In genomic region chr14:76954791-76955190, GRCh38 we compare ENCODE assay signal across 10 cellular contexts.
A peak's percentile ranks its signal among the peaks of the same experiment; 100 is the strongest.
DNase-seq lines count a peak whose midpoint lies in the region; ATAC-seq, FAIRE-seq and TF ChIP-seq lines count a peak whose summit lies in the region.
"Had no signal": no experiment of that assay in that cellular context is flagged by ENCODE, and none has a peak within 500 bp of the region (broad histone marks: within the 10 kb centered on the region; RNA-seq: fewer than 3 reads in every experiment).

No MANE protein-coding gene starts in this region.

- H3K27ac Mint-ChIP-seq in activated T-cell treated with anti-CD3 and anti-CD28 coated beads, Interleukin-2, amount 50 U/mL, for 72 hours, result peak overlapping the region; percentile 70

- H2AFZ ChIP-seq in GM12878 (ENCODE audit: control insufficient read depth, low read depth, low read length), result no peak overlapping the region

- H3K4me1 ChIP-seq in GM12878 (ENCODE audit: control insufficient read depth, insufficient read depth, low read length), result peaks cover 59% of the 10 kb centered on the region
- H3K4me1 ChIP-seq in mesodermal cell (ENCODE audit: control insufficient read depth, insufficient read depth, low read length, poor library complexity, severe bottlenecking), result peaks cover 50% of the 10 kb centered on the region
- H3K4me1 ChIP-seq in transverse colon, result peaks cover 28 to 59% (median 49%) of the 10 kb centered on the region in 4 donors

- no peak for TF ChIP-seq RAD21 in GM12878 (IDR thresholded peaks at IDR 0.05; ENCODE audit: insufficient read depth, low read depth, low read length)

- TF ChIP-seq EP300 in GM12878 (IDR thresholded peaks at IDR 0.05; ENCODE audit: borderline replicate concordance in 1 of 2, control insufficient read depth in 1 of 2, low read depth in 2 of 2, low read length in 2 of 2) (no peak), transverse colon (IDR thresholded peaks at IDR 0.05; ENCODE audit: low read depth) (no peak)

- no peaks in the 10 kb centered on the region for H3K27me3 Mint-ChIP-seq in activated T-cell treated with anti-CD3 and anti-CD28 coated beads, Interleukin-2, amount 50 U/mL, for 72 hours (ENCODE audit: low read depth)

- DNase-seq in activated T-cell treated with anti-CD3 and anti-CD28 coated beads, Interleukin-2, amount 50 U/mL, for 72 hours, result no peak
- no peak for DNase-seq in activated T-cell treated with anti-CD3 and anti-CD28 coated beads, Interleukin-2, amount 50 U/mL, for 1 hour
- DNase-seq in GM12878 (ENCODE audit: low read depth, low spot score) (no peak), transverse colon (no peak), GM10266 (ENCODE audit: extremely low spot score) (no peak), NCI-H1436 (lab: John Stamatoyannopoulos, UW) (no peak)
- DNase-seq in NK-92 treated with Interleukin-12 subunit alpha and Interleukin-12 subunit beta, amount 100 ng/mL, for 24 hours (lab: John Stamatoyannopoulos, UW), result no peak
- DNase-seq: BE2C, NCI-H69 had no signal

- H3K9me3 ChIP-seq in GM12878 (replicated peaks; ENCODE audit: control insufficient read depth, insufficient read depth, low read length), result no peaks in the 10 kb centered on the region
- H3K9me3 ChIP-seq in mesodermal cell (ENCODE audit: control insufficient read depth, low read length), result no peaks in the 10 kb centered on the region
- no peaks in the 10 kb centered on the region for H3K9me3 ChIP-seq in transverse colon
- H3K9me3 ChIP-seq: BE2C had no signal

- H3K9ac ChIP-seq in GM12878 (ENCODE audit: control insufficient read depth, insufficient read depth, low read length), result peak overlapping the region; percentile 35; the same call in 1 of the 2 replicates

- peak overlapping the region; percentile 33 to 84 for H3K4me3 Mint-ChIP-seq in activated T-cell treated with anti-CD3 and anti-CD28 coated beads, Interleukin-2, amount 50 U/mL, for 72 hours

- SMC1A ChIA-PET in GM12878 (lab: Charles Lee; ENCODE audit: uncharacterized antibody, unreplicated experiment), result interaction anchor here (1.0 to 14.6 kb wide), 14 partner anchors 9 to 116 kb away, joined by 3 to 179 read pairs (median 8); no protein-coding TSS in a partner anchor

- no peaks in the 10 kb centered on the region for H3K9me3 Mint-ChIP-seq in activated T-cell treated with anti-CD3 and anti-CD28 coated beads, Interleukin-2, amount 50 U/mL, for 72 hours

- H3K4me2 ChIP-seq in GM12878 (ENCODE audit: control insufficient read depth, insufficient read depth), result no peak overlapping the region

- H3K36me3 Mint-ChIP-seq in activated T-cell treated with anti-CD3 and anti-CD28 coated beads, Interleukin-2, amount 50 U/mL, for 72 hours (ENCODE audit: insufficient read depth in 2 of 2), result no peaks in the 10 kb centered on the region

- TF ChIP-seq CTCF in GM12878 (IDR thresholded peaks at IDR 0.05 in 2 of 3, conservative IDR thresholded peaks at IDR 0.05 in 1 of 3; ENCODE audit: control insufficient read depth in 2 of 3, extremely low read depth in 1 of 3, insufficient read depth in 1 of 3, low read depth in 3 of 3, low read length in 3 of 3) (no peak), transverse colon (IDR thresholded peaks at IDR 0.05) (no peak), GM10266 (IDR thresholded peaks at IDR 0.05; ENCODE audit: control insufficient read depth, insufficient read depth, low read depth, missing control alignments) (no peak)

- in situ Hi-C loops in GM12878 (cut with MboI) (no loop called here), transverse colon (cut with MboI; ENCODE audit: low pct_ligation_motif_present in 1 of 4, low pct_unique_long_range_greater_than_20kb in 1 of 4, low sequenced_read_pairs in 3 of 4) (loop anchor here in 1 of 4 donors (10.0 kb wide), 1 partner anchor 50 kb away; no protein-coding TSS in a partner anchor)

- peaks cover 83% of the 10 kb centered on the region for H3K4me1 Mint-ChIP-seq in activated T-cell treated with anti-CD3 and anti-CD28 coated beads, Interleukin-2, amount 50 U/mL, for 72 hours (ENCODE audit: low read depth)

- H3K27me3 ChIP-seq in GM12878 (replicated peaks in 1 of 2; ENCODE audit: control insufficient read depth in 2 of 2, insufficient read depth in 2 of 2, low read length in 1 of 2), result no peaks in the 10 kb centered on the region
- no peaks in the 10 kb centered on the region for H3K27me3 ChIP-seq in transverse colon
- H3K27me3 ChIP-seq: BE2C had no signal

- 97% methylated on average over 2 of the region's 2 CpGs for WGBS in GM12878 (ENCODE audit: insufficient coverage, insufficient replicate concordance, low lambda C conversion rate, missing lambda C conversion rate)
- 78 to 90% methylated on average over 1 of the region's 2 CpGs for WGBS in mesodermal cell (ENCODE audit: insufficient coverage in 2 of 2), 2 experiments
- 70% methylated on average over 2 of the region's 2 CpGs; no CpG with 5 or more reads in 1 of the 2 donors for WGBS in transverse colon (ENCODE audit: low coverage in 1 of 2), 2 donors

- no TSS peak for BruUV-seq in GM12878 (replicated peaks; lab: Mats Ljungman, UMichigan)

- no peaks in the 10 kb centered on the region for H3K36me3 ChIP-seq in GM12878 (ENCODE audit: control insufficient read depth in 2 of 2, insufficient read depth in 2 of 2, low read length in 1 of 2)
- no peaks in the 10 kb centered on the region for H3K36me3 ChIP-seq in mesodermal cell (ENCODE audit: control insufficient read depth, insufficient read depth, low read length)
- H3K36me3 ChIP-seq in transverse colon, result no peaks in the 10 kb centered on the region
- H3K36me3 ChIP-seq: BE2C had no signal

- H3K79me2 ChIP-seq in GM12878 (ENCODE audit: control insufficient read depth, insufficient read depth, low read length), result no peaks in the 10 kb centered on the region; the same call in none of the 2 replicates

- intact Hi-C loops in GM12878 (cut with micrococcal nuclease; ENCODE audit: unreplicated experiment), result no loop called here
- intact Hi-C loops in transverse colon (cut with DNase I; ENCODE audit: low total_unique reads), result loop anchor here (5.0 kb wide), 2 partner anchors 68 to 88 kb away; no protein-coding TSS in a partner anchor

- no peak for TF ChIP-seq POLR2A in GM12878 (IDR thresholded peaks at IDR 0.05; ENCODE audit: low read depth, low read length)
- no peak for TF ChIP-seq POLR2A in transverse colon (IDR thresholded peaks at IDR 0.05)

- H3K27ac ChIP-seq in GM12878 (ENCODE audit: control insufficient read depth, insufficient read depth) (peak overlapping the region; percentile 56), mesodermal cell (ENCODE audit: low read depth, low read length, severe bottlenecking) (peak overlapping the region; percentile 67), transverse colon (peak overlapping the region; percentile 89 to 98 (median 94))

- CTCF ChIA-PET in GM12878 (lab: Yijun Ruan, JAX), result interaction anchor here (0.9 to 5.3 kb wide), 8 partner anchors 38 to 99 kb away, joined by 3 to 36 read pairs (median 6); partner anchors contain the start of gene IRF2BPL

- no peak for FAIRE-seq in GM12878 (lab: Jason Lieb, UNC)

- H3K4me3 ChIP-seq in GM12878 (no peak overlapping the region), mesodermal cell (ENCODE audit: extremely low read depth, insufficient read depth, low read length, poor library complexity, severe bottlenecking) (no peak overlapping the region), transverse colon (no peak overlapping the region)

- RAD21 ChIA-PET in GM12878 (lab: Charles Lee; ENCODE audit: unreplicated experiment), result interaction anchor here (1.1 to 15.0 kb wide), 13 partner anchors 9 to 113 kb away, joined by 4 to 285 read pairs (median 8); no protein-coding TSS in a partner anchor

- H4K20me1 ChIP-seq in GM12878 (ENCODE audit: control insufficient read depth, insufficient read depth), result no peaks in the 10 kb centered on the region

- ATAC-seq in activated T-cell treated with anti-CD3 and anti-CD28 coated beads, Interleukin-2, amount 50 U/mL, for 72 hours (replicated peaks in 1 of 2), result no peak
- ATAC-seq in GM12878, result no peak

- POLR2A ChIA-PET in GM12878 (lab: Charles Lee), result interaction anchor here (0.5 to 13.0 kb wide), 11 partner anchors 8 to 358 kb away, joined by 3 to 173 read pairs (median 9); partner anchors contain the start of gene IRF2BPL

TF ChIP-seq in GM12878, 131 proteins besides CTCF, POLR2A, EP300 and RAD21 (continues in another document):
- TF ChIP-seq PBX3 (IDR thresholded peaks at IDR 0.05; ENCODE audit: insufficient replicate concordance, low read depth, low read length) (no peak), ZNF217 (IDR thresholded peaks at IDR 0.05) (no peak), CHD2 (IDR thresholded peaks at IDR 0.05; ENCODE audit: borderline replicate concordance, low read depth, low read length) (no peak), SREBF1 (IDR thresholded peaks at IDR 0.05; ENCODE audit: low read length) (no peak), E4F1 (IDR thresholded peaks at IDR 0.05; ENCODE audit: borderline replicate concordance, partially characterized antibody) (no peak), HDGF (IDR thresholded peaks at IDR 0.05) (no peak), ETV6 (conservative IDR thresholded peaks at IDR 0.05 in 1 of 2, IDR thresholded peaks at IDR 0.05 in 1 of 2; ENCODE audit: borderline replicate concordance in 1 of 2, low read depth in 1 of 2) (no peak)
